8 cellular contexts compared by ENCODE assay signal in genomic region chr17:40443988-40444899, GRCh38. TPM values are rescaled to one million over a fixed set of nuclear protein-coding genes. Genes with fewer than 3 reads are reported as not detected.
DNase-seq lines count a peak whose midpoint lies in the region; TF ChIP-seq lines count a peak whose summit lies in the region.

No MANE protein-coding gene starts in this region.

- H3K36me3 ChIP-seq in hepatocyte (replicated peaks; ENCODE audit: insufficient read depth, low read depth): no peaks in the 10 kb centered on the region
- no peaks in the 10 kb centered on the region for H3K36me3 ChIP-seq in smooth muscle cell (ENCODE audit: low read depth)

- H3K79me2 ChIP-seq in hepatocyte (peaks cover 46% of the 10 kb centered on the region), smooth muscle cell (ENCODE audit: low read depth) (peaks cover 35% of the 10 kb centered on the region)

- H3K4me1 ChIP-seq in hepatocyte (ENCODE audit: insufficient read depth): peaks cover 32% of the 10 kb centered on the region
- H3K4me1 ChIP-seq in smooth muscle cell (ENCODE audit: low read depth): peaks cover 16% of the 10 kb centered on the region

- H3K27me3 ChIP-seq in hepatocyte (no peaks in the 10 kb centered on the region), smooth muscle cell (ENCODE audit: low read depth) (no peaks in the 10 kb centered on the region)

- in situ Hi-C loops in KBM-7 (cut with MboI; ENCODE audit: low pct_unique_long_range_greater_than_20kb, low sequenced_read_pairs): no loop called here

- H4K20me1 ChIP-seq in hepatocyte (ENCODE audit: insufficient read depth, poor library complexity, severe bottlenecking) (peaks cover 6% of the 10 kb centered on the region), smooth muscle cell (ENCODE audit: low read depth) (peaks cover 29% of the 10 kb centered on the region)

- H3K27ac ChIP-seq in hepatocyte: peak overlapping the region; percentile 78
- peak overlapping the region; percentile 13 for H3K27ac ChIP-seq in smooth muscle cell (ENCODE audit: low read depth)

- no peaks in the 10 kb centered on the region for H3F3A ChIP-seq in smooth muscle cell (ENCODE audit: low read depth)

- 17% methylated on average over 15 of the region's 15 CpGs for WGBS in hepatocyte (ENCODE audit: low lambda C conversion rate, missing lambda C conversion rate)
- WGBS in smooth muscle cell (ENCODE audit: low lambda C conversion rate): 16% methylated on average over 15 of the region's 15 CpGs

- no peaks in the 10 kb centered on the region for H3K9me2 ChIP-seq in hepatocyte (replicated peaks; ENCODE audit: insufficient read depth)

- DNase-seq in SKM-1 treated with dmso at 0.1 percent for 144 hours (lab: John Stamatoyannopoulos, UW; ENCODE audit: unreplicated experiment) (peak; percentile 38), SKM-1 (lab: John Stamatoyannopoulos, UW; ENCODE audit: unreplicated experiment) (no peak), hepatocyte (ENCODE audit: low spot score) (no peak), smooth muscle cell (lab: John Stamatoyannopoulos, UW; ENCODE audit: unreplicated experiment) (no peak), KBM-7 (no peak)
- DNase-seq in activated T-cell treated with anti-CD3 and anti-CD28 coated beads, Interleukin-2, amount 50 U/mL, for 48 hours: peak; percentile 57 to 62
- DNase-seq in stimulated activated naive CD4-positive, alpha-beta T cell treated with Interleukin-2 at 50 U/mL for 16 hours (lab: John Stamatoyannopoulos, UW): no peak
- DNase-seq in central memory CD4-positive, alpha-beta T cell: no peak

- H3K9ac ChIP-seq in smooth muscle cell (ENCODE audit: low read depth): peak overlapping the region; percentile 55

- no peak overlapping the region for H2AFZ ChIP-seq in hepatocyte
- H2AFZ ChIP-seq in smooth muscle cell (ENCODE audit: low read depth): peak overlapping the region; percentile 7

- H3K9me3 ChIP-seq in hepatocyte (ENCODE audit: low read depth): no peaks in the 10 kb centered on the region
- no peaks in the 10 kb centered on the region for H3K9me3 ChIP-seq in smooth muscle cell (replicated peaks; ENCODE audit: low read depth)

- no peak for TF ChIP-seq CTCF in hepatocyte (IDR thresholded peaks at IDR 0.05; ENCODE audit: poor library complexity)
- no peak for TF ChIP-seq CTCF in smooth muscle cell (IDR thresholded peaks at IDR 0.05; ENCODE audit: borderline replicate concordance, insufficient read depth, poor library complexity, severe bottlenecking)

- H3K4me2 ChIP-seq in hepatocyte (peak overlapping the region; percentile 98), smooth muscle cell (peak overlapping the region; percentile 97)

- H3K4me3 ChIP-seq in hepatocyte: peak overlapping the region; percentile 64
- H3K4me3 ChIP-seq in smooth muscle cell: peak overlapping the region; percentile 54

RNA-seq across cellular contexts. Expression of gene IGFBP4, which starts 1.0 kb away (rescaled TPM):
- 44.9 and 48.2 TPM in 2 replicates for total RNA-seq in hepatocyte
- 149 and 183 TPM in 2 replicates for polyA plus RNA-seq in hepatocyte
- 63.8 and 91.0 TPM in 2 replicates for total RNA-seq in smooth muscle cell
- polyA plus RNA-seq in smooth muscle cell: 305 and 413 TPM in 2 replicates

RNA-seq across cellular contexts. Expression of gene TOP2A, which starts 26.5 kb away (rescaled TPM):
- total RNA-seq in hepatocyte (36.9 and 37.4 TPM in 2 replicates), smooth muscle cell (42.3 and 45.5 TPM in 2 replicates)
- polyA plus RNA-seq in hepatocyte (19.3 and 21.3 TPM in 2 replicates), smooth muscle cell (15.4 and 26.2 TPM in 2 replicates)

RNA-seq across cellular contexts. Expression of gene TNS4, which starts 57.2 kb away (rescaled TPM):
- not detected in 2 replicates for total RNA-seq in hepatocyte
- 0.07 TPM in 2 replicates for polyA plus RNA-seq in hepatocyte
- 0.63 and 1.2 TPM in 2 replicates for total RNA-seq in smooth muscle cell
- 0.13 and 3.3 TPM in 2 replicates for polyA plus RNA-seq in smooth muscle cell

Comparison
In these comparisons a context has a peak if more than half of its experiments do, and no peak if none do; other contexts are left out.
1. DNase-seq: peak in SKM-1 treated with dmso at 0.1 percent for 144 hours (single experiment) and activated T-cell treated with anti-CD3 and anti-CD28 coated beads, Interleukin-2, amount 50 U/mL, for 48 hours (2 of 2); none in SKM-1 (single experiment), hepatocyte (single experiment), smooth muscle cell (single experiment), stimulated activated naive CD4-positive, alpha-beta T cell treated with Interleukin-2 at 50 U/mL for 16 hours (single experiment), central memory CD4-positive, alpha-beta T cell (single experiment) and KBM-7 (single experiment).